Comparison of ENCODE assay signal across 1 cellular context in the genomic region with DNA sequence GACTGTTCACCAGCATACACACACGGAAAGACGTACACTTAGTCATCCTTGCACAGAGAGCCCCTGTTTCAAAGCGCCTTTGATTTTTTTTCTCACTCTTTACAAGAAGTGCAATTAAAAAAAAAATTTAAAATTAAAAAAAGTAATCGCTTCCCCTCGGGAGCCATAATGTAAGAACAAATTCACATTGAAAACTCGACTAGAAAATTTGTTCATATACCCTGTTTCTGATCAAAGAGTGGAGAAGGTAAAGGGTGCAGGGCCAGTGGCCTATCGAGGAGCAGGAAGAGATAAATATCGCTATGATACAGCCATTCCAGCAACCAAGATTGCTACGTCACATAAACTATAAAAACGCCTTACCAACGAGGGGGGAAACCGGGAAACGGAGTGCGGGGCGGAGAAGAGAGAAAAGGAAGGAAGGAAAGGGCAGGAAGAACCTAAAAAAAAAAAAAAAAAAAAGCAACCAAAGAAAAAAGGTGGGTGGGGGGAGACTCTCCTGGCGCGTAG.
TF ChIP-seq lines count a peak whose summit lies in the region.

No MANE protein-coding gene starts in this region.

TF ChIP-seq in IMR-90, 13 proteins besides CTCF, POLR2A, EP300 and RAD21:
- no peak; the same call in 1 of the 2 replicates for TF ChIP-seq NFE2L2 (IDR thresholded peaks at IDR 0.05; ENCODE audit: low read depth, low read length)
- TF ChIP-seq SMC3 (IDR thresholded peaks at IDR 0.05; ENCODE audit: low read depth, low read length), result no peak
- TF ChIP-seq RCOR1 (IDR thresholded peaks at IDR 0.05; ENCODE audit: insufficient replicate concordance, low read length), result no peak
- no peak for TF ChIP-seq USF2 (IDR thresholded peaks at IDR 0.05; ENCODE audit: low read depth, low read length)
- no peak for TF ChIP-seq MAFK (IDR thresholded peaks at IDR 0.05; ENCODE audit: low read depth, low read length)
- TF ChIP-seq MAZ (IDR thresholded peaks at IDR 0.05; ENCODE audit: borderline replicate concordance, low read depth, low read length), result no peak
- no peak for TF ChIP-seq RFX5 (IDR thresholded peaks at IDR 0.05; ENCODE audit: low read depth, low read length)
- no peak for TF ChIP-seq BHLHE40 (IDR thresholded peaks at IDR 0.05; ENCODE audit: low read depth, low read length)
- TF ChIP-seq CHD1 (IDR thresholded peaks at IDR 0.05; ENCODE audit: low read depth, low read length), result no peak
- TF ChIP-seq FOS (IDR thresholded peaks at IDR 0.05; ENCODE audit: low read depth, low read length), result no peak
- TF ChIP-seq, protein P1, sequence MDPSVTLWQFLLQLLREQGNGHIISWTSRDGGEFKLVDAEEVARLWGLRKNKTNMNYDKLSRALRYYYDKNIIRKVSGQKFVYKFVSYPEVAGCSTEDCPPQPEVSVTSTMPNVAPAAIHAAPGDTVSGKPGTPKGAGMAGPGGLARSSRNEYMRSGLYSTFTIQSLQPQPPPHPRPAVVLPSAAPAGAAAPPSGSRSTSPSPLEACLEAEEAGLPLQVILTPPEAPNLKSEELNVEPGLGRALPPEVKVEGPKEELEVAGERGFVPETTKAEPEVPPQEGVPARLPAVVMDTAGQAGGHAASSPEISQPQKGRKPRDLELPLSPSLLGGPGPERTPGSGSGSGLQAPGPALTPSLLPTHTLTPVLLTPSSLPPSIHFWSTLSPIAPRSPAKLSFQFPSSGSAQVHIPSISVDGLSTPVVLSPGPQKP (IDR thresholded peaks at IDR 0.05; ENCODE audit: borderline replicate concordance, low read depth, low read length), result no peak
- no peak for TF ChIP-seq CEBPB (IDR thresholded peaks at IDR 0.05; ENCODE audit: low read depth, low read length)
- TF ChIP-seq MXI1 (IDR thresholded peaks at IDR 0.05; ENCODE audit: borderline replicate concordance, low read depth, low read length), result no peak
